Comparison of ENCODE assay signal across 8 cellular contexts in genomic region chr12:32895688-32896437, GRCh38. TPM values are rescaled to one million over a fixed set of nuclear protein-coding genes. Genes with fewer than 3 reads are reported as not detected.
DNase-seq lines count a peak whose midpoint lies in the region; ATAC-seq and TF ChIP-seq lines count a peak whose summit lies in the region.

No MANE protein-coding gene starts in this region.

- DNase-seq in D341Med (ENCODE audit: low spot score) (peak; percentile 43), NCI-H1105 (lab: John Stamatoyannopoulos, UW) (peak; percentile 29), dorsolateral prefrontal cortex (no peak), mucosa of gallbladder (ENCODE audit: low spot score) (peak; percentile 38), NCI-H1092 treated with DMSO at 0.1 percent for 48 hours (lab: John Stamatoyannopoulos, UW) (no peak), SKM-1 treated with dmso at 0.1 percent for 144 hours (lab: John Stamatoyannopoulos, UW; ENCODE audit: unreplicated experiment) (no peak), HUDEP-2 (lab: John Stamatoyannopoulos, UW; ENCODE audit: unreplicated experiment in 76 of 76) (no peak)

- peak overlapping the region in 7 of 59 donors; percentile 5 to 75 (median 58) for H3K27ac ChIP-seq in dorsolateral prefrontal cortex

- no peak for TF ChIP-seq CTCF in dorsolateral prefrontal cortex (IDR thresholded peaks at IDR 0.05 in 54 of 56, conservative IDR thresholded peaks at IDR 0.05 in 2 of 56; ENCODE audit: low read depth in 1 of 56, partially characterized antibody in 56 of 56)

- intact Hi-C loops in dorsolateral prefrontal cortex (cut with DNase I), result no loop called here

- H3K4me3 ChIP-seq in dorsolateral prefrontal cortex, result peak overlapping the region; percentile 31 to 75 (median 62)

- peaks cover 0 to 45% (median 17%) of the 10 kb centered on the region in 45 donors for H3K27me3 ChIP-seq in dorsolateral prefrontal cortex

- no peak for ATAC-seq in GM21526 (IDR thresholded peaks at IDR 0.05; ENCODE audit: low FRiP score, unreplicated experiment)

RNA-seq across cellular contexts. Expression of gene PKP2, which starts 0.7 kb away (rescaled TPM):
- total RNA-seq in dorsolateral prefrontal cortex (10 to 100 TPM in 13 of 120 experiments, 1 to 10 TPM in 107; 1.7 to 22.6 (median 5.2) TPM), mucosa of gallbladder (39.3 TPM)

Comparison
In these comparisons a context has a peak if more than half of its experiments do, and no peak if none do; other contexts are left out.
1. DNase-seq: peak in D341Med (single experiment), NCI-H1105 (single experiment) and mucosa of gallbladder (single experiment); none in dorsolateral prefrontal cortex (0 of 10), NCI-H1092 treated with DMSO at 0.1 percent for 48 hours (single experiment), SKM-1 treated with dmso at 0.1 percent for 144 hours (single experiment) and HUDEP-2 (0 of 76).